8 cellular contexts compared by ENCODE assay signal in genomic region chr9:111483419-111483861, GRCh38. TPM values are rescaled to one million over a fixed set of nuclear protein-coding genes. Genes with fewer than 3 reads are reported as not detected.
A peak's percentile ranks its signal among the peaks of the same experiment; 100 is the strongest.
DNase-seq lines count a peak whose midpoint lies in the region; ATAC-seq, FAIRE-seq and TF ChIP-seq lines count a peak whose summit lies in the region.

No MANE protein-coding gene starts in this region.

- H3K27ac Mint-ChIP-seq in osteocyte (ENCODE audit: unreplicated experiment): no peak overlapping the region

- H3K79me2 ChIP-seq in PC-9 (ENCODE audit: low read depth) (peaks cover 60% of the 10 kb centered on the region), keratinocyte (ENCODE audit: control insufficient read depth, insufficient read depth, low read length) (peaks cover 50% of the 10 kb centered on the region)

- H3K9me2 ChIP-seq in PC-9 (ENCODE audit: insufficient read depth): no peaks in the 10 kb centered on the region

- H3K27ac ChIP-seq in PC-9: peak overlapping the region; percentile 94; the same call in 1 of the 2 replicates
- peak overlapping the region; percentile 86 for H3K27ac ChIP-seq in keratinocyte (ENCODE audit: control insufficient read depth, insufficient read depth, low read length)

- H3K4me3 Mint-ChIP-seq in osteocyte (ENCODE audit: unreplicated experiment): no peak overlapping the region

- H3K4me3 ChIP-seq in PC-9 (peak overlapping the region; percentile 93; the same call in 1 of the 2 replicates), keratinocyte (ENCODE audit: control insufficient read depth in 2 of 3, extremely low read depth in 1 of 3, insufficient read depth in 2 of 3, low read depth in 1 of 3, low read length in 3 of 3) (peak overlapping the region in 2 of 3 experiments; percentile 57 to 93)

- CTCF ChIA-PET in PC-9 (lab: Charles Lee): no interaction called here

- H3K9me3 ChIP-seq in PC-9 (ENCODE audit: insufficient read depth, low read depth): no peaks in the 10 kb centered on the region
- H3K9me3 ChIP-seq in keratinocyte (ENCODE audit: control insufficient read depth, low read depth, low read length): no peaks in the 10 kb centered on the region

- intact Hi-C loops in PC-9 (cut with micrococcal nuclease; ENCODE audit: unreplicated experiment): loop anchor here (5.0 kb wide), 1 partner anchor 179 kb away; the partner anchor contains the start of gene GNG10

- no peak for TF ChIP-seq CTCF in PC-9 (conservative IDR thresholded peaks at IDR 0.05)
- TF ChIP-seq CTCF in keratinocyte (optimal IDR thresholded peaks at IDR 0.05 in 1 of 3, IDR thresholded peaks at IDR 0.05 in 1 of 3, conservative IDR thresholded peaks at IDR 0.05 in 1 of 3; ENCODE audit: extremely low read depth in 1 of 3, insufficient read depth in 2 of 3, low read length in 3 of 3): no peak
- no peak for TF ChIP-seq CTCF in osteocyte (IDR thresholded peaks at IDR 0.05)

- no peak for FAIRE-seq in keratinocyte (lab: Jason Lieb, UNC)

- no peaks in the 10 kb centered on the region for H3K36me3 ChIP-seq in PC-9 (ENCODE audit: low read depth)
- no peaks in the 10 kb centered on the region for H3K36me3 ChIP-seq in keratinocyte (ENCODE audit: control insufficient read depth in 2 of 2, extremely low read depth in 1 of 2, insufficient read depth in 2 of 2, low read length in 2 of 2)

- no peaks in the 10 kb centered on the region for H3K9me3 Mint-ChIP-seq in osteocyte (ENCODE audit: unreplicated experiment)

- POLR2A ChIA-PET in PC-9 (lab: Charles Lee; ENCODE audit: unreplicated experiment): interaction anchor here (0.6 kb wide), 1 partner anchor 77 kb away, joined by 6 read pairs; no protein-coding TSS in a partner anchor

- peaks cover 39% of the 10 kb centered on the region for H3F3A ChIP-seq in PC-9 (ENCODE audit: insufficient read depth, low read depth)

- peaks cover 15% of the 10 kb centered on the region; the same call in 1 of the 2 replicates for H4K20me1 ChIP-seq in PC-9 (ENCODE audit: insufficient read depth)
- H4K20me1 ChIP-seq in keratinocyte (ENCODE audit: control insufficient read depth, extremely low read depth, insufficient read depth, low read length): peaks cover 6% of the 10 kb centered on the region

- H2AFZ ChIP-seq in PC-9 (no peak overlapping the region), keratinocyte (ENCODE audit: control insufficient read depth, low read length) (no peak overlapping the region)

- DNase-seq in AG08396 (ENCODE audit: low spot score) (peak; percentile 77), PC-9 (no peak), amygdala (lab: John Stamatoyannopoulos, UW) (peak in 37 of 56 donors; percentile 14 to 76 (median 45)), keratinocyte (ENCODE audit: low read depth, low spot score) (no peak), osteocyte (ENCODE audit: extremely low spot score, unreplicated experiment) (no peak)
- peak; percentile 57 for DNase-seq in stimulated activated CD4-positive, alpha-beta T cell treated with anti-CD3 and anti-CD28 coated beads, Interleukin-4, amount 100 ng/mL, for 24 hours

- no peak overlapping the region; the same call in 1 of the 2 replicates for H3K4me2 ChIP-seq in PC-9
- no peak overlapping the region for H3K4me2 ChIP-seq in keratinocyte (ENCODE audit: control insufficient read depth, extremely low read depth, insufficient read depth, low read depth, low read length)

- H3K9ac ChIP-seq in keratinocyte (ENCODE audit: control insufficient read depth, extremely low read depth, insufficient read depth, low read length): peak overlapping the region; percentile 94

- peaks cover 5% of the 10 kb centered on the region for H3K27me3 Mint-ChIP-seq in osteocyte (ENCODE audit: unreplicated experiment)

- H3K36me3 Mint-ChIP-seq in osteocyte (ENCODE audit: unreplicated experiment): no peaks in the 10 kb centered on the region

- dilution Hi-C loops in keratinocyte (cut with MboI; ENCODE audit: extremely low pct_ligation_motif_present, low sequenced_read_pairs): no loop called here

- H3K4me1 ChIP-seq in PC-9 (replicated peaks; ENCODE audit: insufficient read depth) (peaks cover 19% of the 10 kb centered on the region), keratinocyte (ENCODE audit: control insufficient read depth, extremely low read depth, insufficient read depth, low read length) (peaks cover 8% of the 10 kb centered on the region)

- H3K27me3 ChIP-seq in PC-9 (ENCODE audit: insufficient read depth, low read depth) (no peaks in the 10 kb centered on the region), keratinocyte (ENCODE audit: control insufficient read depth, extremely low read depth, insufficient read depth, low read length) (no peaks in the 10 kb centered on the region)

- no peaks in the 10 kb centered on the region for H3K9me1 ChIP-seq in keratinocyte (ENCODE audit: control insufficient read depth, extremely low read depth, insufficient read depth, low read length)

- no TSS peak for BruUV-seq in PC-9 (replicated peaks; lab: Mats Ljungman, UMichigan)

- peaks cover 38% of the 10 kb centered on the region for H3K4me1 Mint-ChIP-seq in osteocyte (ENCODE audit: unreplicated experiment)

- peak; percentile 17 for ATAC-seq in GM18517 (IDR thresholded peaks at IDR 0.05; ENCODE audit: unreplicated experiment)
- ATAC-seq in HG02943 (IDR thresholded peaks at IDR 0.05; ENCODE audit: low read depth, unreplicated experiment): peak; percentile 42

RNA-seq across cellular contexts. Expression of gene ECPAS, which starts 0.7 kb away (rescaled TPM):
- total RNA-seq in PC-9 (2021) (79.3 and 123 TPM in 2 replicates), osteocyte (108 and 109 TPM in 2 replicates)
- 33.5 to 53.5 TPM (median 46.2 TPM) in 3 replicates for polyA plus RNA-seq in keratinocyte
- polyA plus RNA-seq in keratinocyte (2011; ENCODE audit: low read depth): 38.9 TPM
- polyA plus RNA-seq in keratinocyte (2011; cell fraction: cytosol; rRNA removed): 23.9 and 38.6 TPM in 2 replicates
- 71.3 and 88.5 TPM in 2 replicates for polyA plus RNA-seq in keratinocyte (2011; cell fraction: nucleus; rRNA removed)
- 31.1 and 48.7 TPM in 2 replicates for polyA plus RNA-seq in keratinocyte (2012; ENCODE audit: low replicate concordance)
- polyA minus RNA-seq in keratinocyte: 55.9 to 160 TPM (median 94.1 TPM) in 3 replicates
- polyA minus RNA-seq in keratinocyte (2011; cell fraction: cytosol; rRNA and poly(A)+ RNA removed): 69.8 TPM
- 83.0 and 155 TPM in 2 replicates for polyA minus RNA-seq in keratinocyte (2011; cell fraction: nucleus; rRNA and poly(A)+ RNA removed)

RNA-seq across cellular contexts. Expression of gene ZNF483, which starts 41.5 kb away (rescaled TPM):
- 7.0 and 7.3 TPM in 2 replicates for total RNA-seq in PC-9 (2021)
- 0.46 to 0.90 TPM (median 0.60 TPM) in 3 replicates for polyA plus RNA-seq in keratinocyte
- 0.20 TPM for polyA plus RNA-seq in keratinocyte (2011; ENCODE audit: low read depth)
- polyA plus RNA-seq in keratinocyte (2011; cell fraction: cytosol; rRNA removed): 0.08 and 0.19 TPM in 2 replicates
- polyA plus RNA-seq in keratinocyte (2011; cell fraction: nucleus; rRNA removed): 0.45 and 0.61 TPM in 2 replicates
- 0.23 and 0.56 TPM in 2 replicates for polyA plus RNA-seq in keratinocyte (2012; ENCODE audit: low replicate concordance)
- 2.1 to 2.2 TPM (median 2.2 TPM) in 3 replicates for polyA minus RNA-seq in keratinocyte
- not detected for polyA minus RNA-seq in keratinocyte (2011; cell fraction: cytosol; rRNA and poly(A)+ RNA removed)
- polyA minus RNA-seq in keratinocyte (2011; cell fraction: nucleus; rRNA and poly(A)+ RNA removed): 2.3 and 5.3 TPM in 2 replicates
- 5.2 and 6.3 TPM in 2 replicates for total RNA-seq in osteocyte

Comparison
In these comparisons a context has a peak if more than half of its experiments do, and no peak if none do; other contexts are left out.
1. DNase-seq: peak in AG08396 (single experiment), amygdala (37 of 56) and stimulated activated CD4-positive, alpha-beta T cell treated with anti-CD3 and anti-CD28 coated beads, Interleukin-4, amount 100 ng/mL, for 24 hours (single experiment); none in PC-9 (0 of 2), keratinocyte (single experiment) and osteocyte (single experiment).